In genomic region chr14:99624024-99624423, GRCh38 we compare ENCODE assay signal across 25 cellular contexts. TPM values are rescaled to one million over a fixed set of nuclear protein-coding genes. Genes with fewer than 3 reads are reported as not detected.
DNase-seq lines count a peak whose midpoint lies in the region; ATAC-seq and TF ChIP-seq lines count a peak whose summit lies in the region.
"Had no signal": no experiment of that assay in that cellular context is flagged by ENCODE, and none has a peak within 500 bp of the region (broad histone marks: within the 10 kb centered on the region; RNA-seq: fewer than 3 reads in every experiment).

No MANE protein-coding gene starts in this region.

- H3F3A ChIP-seq in neural progenitor cell (ENCODE audit: low read depth): peaks cover 13% of the 10 kb centered on the region

- TF ChIP-seq POLR2A in transverse colon (IDR thresholded peaks at IDR 0.05): no peak

- H3K27me3 Mint-ChIP-seq in HFFc6 (ENCODE audit: insufficient read depth) (peaks cover 3% of the 10 kb centered on the region), neural progenitor cell (ENCODE audit: insufficient read depth, low read depth) (peaks cover 2% of the 10 kb centered on the region)

- peaks cover 47% of the 10 kb centered on the region for H3K4me1 ChIP-seq in SJSA1 (replicated peaks)
- H3K4me1 ChIP-seq in neural progenitor cell: peaks cover 10% of the 10 kb centered on the region
- H3K4me1 ChIP-seq in transverse colon: peaks cover 0 to 12% (median 2%) of the 10 kb centered on the region in 4 donors

- H3K79me2 ChIP-seq in neural progenitor cell (ENCODE audit: low read depth): no peaks in the 10 kb centered on the region

- H3K27me3 ChIP-seq in SJSA1 (replicated peaks) (no peaks in the 10 kb centered on the region), neural progenitor cell (no peaks in the 10 kb centered on the region), transverse colon (no peaks in the 10 kb centered on the region)

- H3K4me3 Mint-ChIP-seq in HFFc6: no peak overlapping the region; the same call in 1 of the 2 replicates
- H3K4me3 Mint-ChIP-seq in neural progenitor cell: no peak overlapping the region
- H3K4me3 Mint-ChIP-seq: CD4-positive, alpha-beta memory T cell had no signal

- H3K9me3 Mint-ChIP-seq in HFFc6: no peaks in the 10 kb centered on the region
- no peaks in the 10 kb centered on the region for H3K9me3 Mint-ChIP-seq in neural progenitor cell
- H3K9me3 Mint-ChIP-seq: CD4-positive, alpha-beta memory T cell had no signal

- H3K4me2 ChIP-seq in neural progenitor cell: no peak overlapping the region
- H3K4me2 ChIP-seq: A549 had no signal

- in situ Hi-C loops in transverse colon (cut with MboI; ENCODE audit: low pct_ligation_motif_present in 1 of 4, low pct_unique_long_range_greater_than_20kb in 1 of 4, low sequenced_read_pairs in 3 of 4): loop anchor here in 1 of 4 donors (25.0 kb wide), 1 partner anchor 112 kb away; no protein-coding TSS in a partner anchor

- H3K4me3 ChIP-seq in SJSA1: no peak overlapping the region
- no peak overlapping the region for H3K4me3 ChIP-seq in neural progenitor cell
- H3K4me3 ChIP-seq in transverse colon: no peak overlapping the region
- H3K4me3 ChIP-seq: A549 had no signal

- no peak overlapping the region for H3K9ac ChIP-seq in neural progenitor cell

- no peaks in the 10 kb centered on the region for H3K9me3 ChIP-seq in SJSA1 (replicated peaks)
- no peaks in the 10 kb centered on the region for H3K9me3 ChIP-seq in neural progenitor cell (ENCODE audit: low read depth)
- no peaks in the 10 kb centered on the region for H3K9me3 ChIP-seq in transverse colon
- H3K9me3 ChIP-seq: A549 had no signal

- WGBS in transverse colon (ENCODE audit: low coverage in 1 of 2), 2 donors: 77% methylated on average over 6 of the region's 6 CpGs; no CpG with 5 or more reads in 1 of the 2 donors

- H3K27ac ChIP-seq in SJSA1: 0 out of 2 replicates have a peak overlapping the region, but pooled peaks have one; percentile 37
- no peak overlapping the region for H3K27ac ChIP-seq in neural progenitor cell
- H3K27ac ChIP-seq in transverse colon: peak overlapping the region; percentile 2 to 62 (median 42)
- H3K27ac ChIP-seq: A549, HL-60 had no signal

- H3K36me3 Mint-ChIP-seq in HFFc6 (ENCODE audit: low read depth): no peaks in the 10 kb centered on the region
- no peaks in the 10 kb centered on the region for H3K36me3 Mint-ChIP-seq in neural progenitor cell
- H3K36me3 Mint-ChIP-seq: CD4-positive, alpha-beta memory T cell had no signal

- peaks cover 60% of the 10 kb centered on the region for H3K4me1 Mint-ChIP-seq in HFFc6 (ENCODE audit: low read depth)
- peaks cover 25% of the 10 kb centered on the region for H3K4me1 Mint-ChIP-seq in neural progenitor cell

- H3K27ac Mint-ChIP-seq in HFFc6 (peak overlapping the region; percentile 85), neural progenitor cell (peak overlapping the region; percentile 67)
- H3K27ac Mint-ChIP-seq: CD4-positive, alpha-beta memory T cell had no signal

- intact Hi-C loops in transverse colon (cut with DNase I; ENCODE audit: low total_unique reads): no loop called here

- TF ChIP-seq EP300 in transverse colon (IDR thresholded peaks at IDR 0.05; ENCODE audit: low read depth): no peak

- H4K20me1 ChIP-seq in neural progenitor cell (ENCODE audit: low read depth): peaks cover 5% of the 10 kb centered on the region

- H3K36me3 ChIP-seq in SJSA1 (no peaks in the 10 kb centered on the region), neural progenitor cell (no peaks in the 10 kb centered on the region), transverse colon (no peaks in the 10 kb centered on the region)

- TF ChIP-seq CTCF in HFFc6 (IDR thresholded peaks at IDR 0.05) (no peak), neural progenitor cell (IDR thresholded peaks at IDR 0.05) (no peak), transverse colon (IDR thresholded peaks at IDR 0.05) (no peak)

- no peak for DNase-seq in HFFc6
- DNase-seq in SJSA1 (ENCODE audit: low read depth in 1 of 2, low spot score in 2 of 2): no peak
- DNase-seq in neural progenitor cell (ENCODE audit: low spot score): no peak
- no peak for DNase-seq in transverse colon
- no peak for DNase-seq in NAMALWA (ENCODE audit: low spot score)
- no peak for DNase-seq in stimulated activated naive CD4-positive, alpha-beta T cell treated with Interleukin-2 at 50 U/mL for 16 hours (lab: John Stamatoyannopoulos, UW)
- DNase-seq: C1 segment of cervical spinal cord; CD4-positive, alpha-beta memory T cell; COR-L47; DMS53; GOT3; Karpas-422; NCI-H1092 treated with DMSO at 0.1 percent for 48 hours; NCI-H1436; NCI-H187; NCI-H2081 treated with DMSO at 0.1 percent for 48 hours; NCI-H2171; NCI-H226; NCI-H510A; NCI-H69; RPMI8226 had no signal

- H2AFZ ChIP-seq in neural progenitor cell (replicated peaks): no peak overlapping the region

- no peak for ATAC-seq in GM21515 (IDR thresholded peaks at IDR 0.05; ENCODE audit: unreplicated experiment)
- ATAC-seq: A549, HCT116 had no signal

RNA-seq across cellular contexts. Expression of gene CCDC85C, which starts 20.0 kb away (rescaled TPM):
- total RNA-seq in HFFc6 (2021; fragmentation: NEBNext Ultra II Directional; extraction: Animal tissue kit (Norgen Biotek cat#: 25700)): 10 to 100 TPM; 31.3 to 41.4 (median 34.3) TPM
- total RNA-seq in SJSA1 (2014; rRNA removed; shearing (Covaris generic)): 14.5 and 25.8 TPM in 2 replicates
- total RNA-seq in neural progenitor cell (ENCODE audit: low replicate concordance) (19.0 and 41.3 TPM in 2 replicates), transverse colon (10 to 100 TPM; 19.3 to 55.4 (median 45.7) TPM)

RNA-seq across cellular contexts. Expression of gene HHIPL1, which starts 20.9 kb away (rescaled TPM):
- total RNA-seq in HFFc6 (2021; fragmentation: NEBNext Ultra II Directional; extraction: Animal tissue kit (Norgen Biotek cat#: 25700)): 1 to 10 TPM in 5 of 6 experiments, under 1 TPM in 1; 0.99 to 2.8 (median 1.3) TPM
- total RNA-seq in SJSA1 (2014; rRNA removed; shearing (Covaris generic)): 0.42 TPM in 1 of 2 replicates, not detected in the other
- 0.32 and 1.2 TPM in 2 replicates for total RNA-seq in neural progenitor cell (ENCODE audit: low replicate concordance)
- total RNA-seq in transverse colon: 10 to 100 TPM in 1 of 4 donors, under 1 TPM in 3; 0.40 to 31.0 (median 0.87) TPM
